17 cellular contexts compared by ENCODE assay signal in genomic region chr6:149955975-149956317, GRCh38. TPM values are rescaled to one million over a fixed set of nuclear protein-coding genes. Genes with fewer than 3 reads are reported as not detected.
"Had no signal": no experiment of that assay in that cellular context is flagged by ENCODE, and none has a peak within 500 bp of the region (broad histone marks: within the 10 kb centered on the region; RNA-seq: fewer than 3 reads in every experiment).

No MANE protein-coding gene starts in this region.

RNA-seq across cellular contexts. Expression of gene ULBP1, which starts 7.8 kb away (rescaled TPM):
- total RNA-seq: cardiac muscle cell had no signal
- polyA plus RNA-seq: cardiac muscle cell had no signal

RNA-seq across cellular contexts. Expression of gene ULBP2, which starts 14.1 kb away (rescaled TPM):
- total RNA-seq: activated T-helper 17 cell treated with anti-CD3 and anti-CD28 coated beads, Interleukin-2, amount 50 U/mL, for 72 hours; ascending aorta; cardiac muscle cell had no signal
- polyA plus RNA-seq: cardiac muscle cell had no signal

RNA-seq across cellular contexts. Expression of gene RAET1G, which starts 33.0 kb away (rescaled TPM):
- total RNA-seq: activated CD4-positive, alpha-beta memory T cell treated with anti-CD3 and anti-CD28 coated beads, Interleukin-2, amount 10 ng/mL, durations not matched to agents 7 days and 5 days; activated CD4-positive, alpha-beta T cell treated with anti-CD3 and anti-CD28 coated beads for 36 hours; activated CD4-positive, alpha-beta T cell treated with anti-CD3 and anti-CD28 coated beads, Interleukin-2, amount 10 ng/mL, durations not matched to agents 7 days and 5 days; activated CD8-positive, alpha-beta memory T cell treated with anti-CD3 and anti-CD28 coated beads for 36 hours; activated CD8-positive, alpha-beta T cell treated with anti-CD3 and anti-CD28 coated beads, Interleukin-2, amount 10 ng/mL, durations not matched to agents 7 days and 5 days; activated naive CD8-positive, alpha-beta T cell treated with anti-CD3 and anti-CD28 coated beads, Interleukin-2, amount 10 ng/mL, durations not matched to agents 7 days and 5 days; activated T-cell treated with anti-CD3 and anti-CD28 coated beads, Interleukin-2, amount 50 U/mL, for 4 hours; activated T-cell treated with anti-CD3 and anti-CD28 coated beads, Interleukin-2, amount 50 U/mL, for 72 hours; activated T-helper 17 cell treated with anti-CD3 and anti-CD28 coated beads, Interleukin-2, amount 50 U/mL, for 72 hours; ascending aorta; cardiac muscle cell; T-cell; T-helper 1 cell treated with Interleukin-12 subunit alpha and Interleukin-12 subunit beta and Interleukin-4 antibody, amounts not matched to agents 30 ng/mL and 1 ng/mL, for 36 hours; T-helper 17 cell; T-helper 2 cell treated with Interferon-gamma antibody and Interleukin-4, amounts not matched to agents 100 ng/mL and 5 ng/mL, for 36 hours; WTC11 had no signal
- polyA plus RNA-seq: cardiac muscle cell had no signal

RNA-seq across cellular contexts. Expression of gene RAET1E, which starts 58.0 kb away (rescaled TPM):
- total RNA-seq: activated CD4-positive, alpha-beta memory T cell treated with anti-CD3 and anti-CD28 coated beads, Interleukin-2, amount 10 ng/mL, durations not matched to agents 7 days and 5 days; activated CD4-positive, alpha-beta T cell treated with anti-CD3 and anti-CD28 coated beads for 36 hours; activated CD4-positive, alpha-beta T cell treated with anti-CD3 and anti-CD28 coated beads, Interleukin-2, amount 10 ng/mL, durations not matched to agents 7 days and 5 days; activated CD8-positive, alpha-beta memory T cell treated with anti-CD3 and anti-CD28 coated beads for 36 hours; activated CD8-positive, alpha-beta T cell treated with anti-CD3 and anti-CD28 coated beads, Interleukin-2, amount 10 ng/mL, durations not matched to agents 7 days and 5 days; activated naive CD8-positive, alpha-beta T cell treated with anti-CD3 and anti-CD28 coated beads, Interleukin-2, amount 10 ng/mL, durations not matched to agents 7 days and 5 days; activated T-cell treated with anti-CD3 and anti-CD28 coated beads, Interleukin-2, amount 50 U/mL, for 4 hours; activated T-cell treated with anti-CD3 and anti-CD28 coated beads, Interleukin-2, amount 50 U/mL, for 72 hours; activated T-helper 1 cell treated with anti-CD3 and anti-CD28 coated beads, Interleukin-12 subunit alpha, Interleukin-12 subunit beta, Interleukin-2, Interleukin-4 antibody, amounts not matched to agents 30 ng/mL and 10 ng/mL and 1 ng/mL, durations not matched to agents 14 hours and 24 hours and 36 hours; ascending aorta; cardiac muscle cell; T-cell; T-helper 1 cell treated with Interleukin-12 subunit alpha and Interleukin-12 subunit beta and Interleukin-4 antibody, amounts not matched to agents 30 ng/mL and 1 ng/mL, for 36 hours; T-helper 2 cell treated with Interferon-gamma antibody and Interleukin-4, amounts not matched to agents 100 ng/mL and 5 ng/mL, for 36 hours; WTC11 had no signal
- polyA plus RNA-seq: cardiac muscle cell had no signal
